ENCODE assay signal across 23 cellular contexts in the genomic region with DNA sequence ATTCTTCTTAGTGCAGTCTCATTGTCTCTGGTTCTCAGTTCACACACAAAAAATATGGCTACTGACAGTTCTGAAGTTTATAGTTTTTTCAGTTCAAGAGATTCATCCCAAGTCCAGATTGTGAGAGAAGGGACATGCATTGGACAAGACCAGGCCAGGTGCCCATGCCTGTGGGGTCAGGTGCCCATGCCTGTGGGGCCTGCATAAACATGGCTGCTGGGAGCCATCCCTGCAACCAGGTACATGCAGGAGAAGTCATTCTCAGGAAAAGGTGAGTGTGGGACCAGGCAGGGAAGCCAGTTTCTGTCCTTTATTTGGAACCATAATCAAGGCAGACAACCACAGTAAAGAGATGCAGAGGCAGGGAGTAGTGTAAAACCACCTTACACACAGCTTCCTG. TPM values are rescaled to one million over a fixed set of nuclear protein-coding genes. Genes with fewer than 3 reads are reported as not detected.
"Had no signal": no experiment of that assay in that cellular context is flagged by ENCODE, and none has a peak within 500 bp of the region (broad histone marks: within the 10 kb centered on the region; RNA-seq: fewer than 3 reads in every experiment).

No MANE protein-coding gene starts in this region.

- H3K4me3 Mint-ChIP-seq: activated CD4-positive, alpha-beta memory T cell treated with anti-CD3 and anti-CD28 coated beads for 36 hours; activated CD4-positive, alpha-beta T cell treated with anti-CD3 and anti-CD28 coated beads, Interleukin-2, amount 10 ng/mL, durations not matched to agents 7 days and 5 days; activated naive CD4-positive, alpha-beta T cell treated with anti-CD3 and anti-CD28 coated beads for 36 hours; activated naive CD8-positive, alpha-beta T cell; activated T-cell treated with anti-CD3 and anti-CD28 coated beads, Interleukin-2, amount 50 U/mL, for 4 hours; brain; central memory CD8-positive, alpha-beta T cell had no signal

- ATAC-seq: activated T-cell treated with anti-CD3 and anti-CD28 coated beads, Interleukin-2, amount 50 U/mL, for 4 hours had no signal

- H3K36me3 Mint-ChIP-seq: activated CD4-positive, alpha-beta memory T cell treated with anti-CD3 and anti-CD28 coated beads for 36 hours; activated naive CD8-positive, alpha-beta T cell; brain had no signal

- H3K27me3 Mint-ChIP-seq: activated CD4-positive, alpha-beta T cell treated with anti-CD3 and anti-CD28 coated beads, Interleukin-2, amount 10 ng/mL, durations not matched to agents 7 days and 5 days had no signal

- H3K4me1 Mint-ChIP-seq: activated CD4-positive, alpha-beta T cell treated with anti-CD3 and anti-CD28 coated beads, Interleukin-2, amount 10 ng/mL, durations not matched to agents 7 days and 5 days; central memory CD8-positive, alpha-beta T cell had no signal

- H3K27ac Mint-ChIP-seq: activated CD4-positive, alpha-beta memory T cell treated with anti-CD3 and anti-CD28 coated beads for 36 hours; activated CD4-positive, alpha-beta T cell treated with anti-CD3 and anti-CD28 coated beads, Interleukin-2, amount 10 ng/mL, durations not matched to agents 7 days and 5 days; activated naive CD4-positive, alpha-beta T cell treated with anti-CD3 and anti-CD28 coated beads for 36 hours; activated naive CD8-positive, alpha-beta T cell; brain had no signal

- FAIRE-seq: astrocyte had no signal

- H3K9me3 Mint-ChIP-seq: activated CD4-positive, alpha-beta memory T cell treated with anti-CD3 and anti-CD28 coated beads for 36 hours; activated CD4-positive, alpha-beta T cell treated with anti-CD3 and anti-CD28 coated beads, Interleukin-2, amount 10 ng/mL, durations not matched to agents 7 days and 5 days; activated naive CD4-positive, alpha-beta T cell treated with anti-CD3 and anti-CD28 coated beads for 36 hours; activated T-cell treated with anti-CD3 and anti-CD28 coated beads, Interleukin-2, amount 50 U/mL, for 4 hours; central memory CD8-positive, alpha-beta T cell had no signal

- H3K27ac ChIP-seq: SK-N-MC, VCaP had no signal

- DNase-seq: activated CD4-positive, alpha-beta memory T cell treated with anti-CD3 and anti-CD28 coated beads for 36 hours; activated CD4-positive, alpha-beta T cell treated with anti-CD3 and anti-CD28 coated beads, Interleukin-2, amount 10 ng/mL, durations not matched to agents 7 days and 5 days; activated CD4-positive, CD25-positive, alpha-beta regulatory T cell; activated CD8-positive, alpha-beta memory T cell treated with anti-CD3 and anti-CD28 coated beads for 24 hours; activated gamma-delta T cell; activated naive CD4-positive, alpha-beta T cell treated with anti-CD3 and anti-CD28 coated beads for 36 hours; activated T-cell treated with anti-CD3 and anti-CD28 coated beads, Interleukin-2, amount 50 U/mL, for 4 hours; amygdala; KG1; NCI-H1105; NCI-H1436; NCI-H1694 treated with DMSO at 0.1 percent for 48 hours; NCI-H2029 treated with DMSO at 0.1 percent for 48 hours; NCI-H510A treated with DMSO at 0.1 percent for 48 hours; NCI-H69; T-helper 1 cell had no signal

- H3K4me3 ChIP-seq: SK-N-MC had no signal

RNA-seq across cellular contexts. Expression of a gene that starts 6.3 kb away (rescaled TPM):
- total RNA-seq: activated CD4-positive, alpha-beta T cell treated with anti-CD3 and anti-CD28 coated beads, Interleukin-2, amount 10 ng/mL, durations not matched to agents 7 days and 5 days; activated naive CD4-positive, alpha-beta T cell treated with anti-CD3 and anti-CD28 coated beads for 36 hours; T-helper 2 cell treated with Interferon-gamma antibody and Interleukin-4, amounts not matched to agents 100 ng/mL and 5 ng/mL, for 36 hours had no signal

RNA-seq across cellular contexts. Expression of a gene that starts 50.3 kb away (rescaled TPM):
- total RNA-seq: activated CD4-positive, alpha-beta memory T cell treated with anti-CD3 and anti-CD28 coated beads for 36 hours; activated CD4-positive, alpha-beta T cell treated with anti-CD3 and anti-CD28 coated beads, Interleukin-2, amount 10 ng/mL, durations not matched to agents 7 days and 5 days; activated naive CD4-positive, alpha-beta T cell treated with anti-CD3 and anti-CD28 coated beads for 36 hours; activated T-cell treated with anti-CD3 and anti-CD28 coated beads, Interleukin-2, amount 50 U/mL, for 4 hours; T-helper 2 cell treated with Interferon-gamma antibody and Interleukin-4, amounts not matched to agents 100 ng/mL and 5 ng/mL, for 36 hours had no signal
